ENCODE assay signal across 8 cellular contexts in the genomic region with DNA sequence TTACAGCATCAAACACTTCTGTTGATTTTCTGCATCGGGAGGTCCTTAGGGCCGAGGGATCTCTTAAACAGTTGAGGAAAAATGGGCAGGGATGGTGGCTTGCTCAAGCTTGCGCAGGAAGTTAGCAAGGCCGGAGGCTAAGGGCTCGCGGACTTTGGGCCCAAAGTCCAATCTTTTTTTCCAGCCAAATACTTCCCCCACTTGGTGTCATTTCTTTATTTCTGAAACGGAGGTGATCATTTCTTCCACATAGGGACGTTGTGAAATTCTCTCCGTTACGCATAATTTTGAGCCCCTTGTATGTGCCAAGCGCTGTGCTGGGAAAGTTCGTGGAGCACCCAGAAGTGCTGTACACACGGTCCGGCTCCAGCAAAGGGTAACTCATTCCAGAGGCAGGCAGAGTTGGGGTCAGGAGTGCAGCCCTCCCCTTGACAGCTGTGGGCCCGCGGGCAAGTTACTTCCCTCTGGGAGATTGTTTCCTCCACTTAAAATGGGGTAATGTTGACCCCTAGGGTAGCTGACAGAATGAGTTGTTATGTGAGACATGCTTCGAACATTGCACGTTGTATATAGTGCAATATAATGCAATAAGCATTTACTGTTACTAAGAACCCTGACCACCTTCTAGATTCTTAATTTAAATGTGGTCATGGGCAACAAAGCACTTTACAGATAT. TPM values are rescaled to one million over a fixed set of nuclear protein-coding genes. Genes with fewer than 3 reads are reported as not detected.
DNase-seq lines count a peak whose midpoint lies in the region; ATAC-seq and TF ChIP-seq lines count a peak whose summit lies in the region.

No MANE protein-coding gene starts in this region.

- H3K9me3 Mint-ChIP-seq in CD4-positive, alpha-beta memory T cell, result no peaks in the 10 kb centered on the region
- H3K9me3 Mint-ChIP-seq in central memory CD8-positive, alpha-beta T cell, result no peaks in the 10 kb centered on the region

- no peaks in the 10 kb centered on the region for H3K27me3 ChIP-seq in CD4-positive, alpha-beta memory T cell (ENCODE audit: insufficient read depth, low read length)
- H3K27me3 ChIP-seq in muscle layer of colon (ENCODE audit: control insufficient read depth in 1 of 2, insufficient read depth in 2 of 2, low read length in 2 of 2), result no peaks in the 10 kb centered on the region

- H3K4me1 Mint-ChIP-seq in CD4-positive, alpha-beta memory T cell, result peaks cover 13 to 51% (median 34%) of the 10 kb centered on the region in 4 donors
- H3K4me1 Mint-ChIP-seq in central memory CD8-positive, alpha-beta T cell, result peaks cover 51% of the 10 kb centered on the region

- H3K4me1 ChIP-seq in CD4-positive, alpha-beta memory T cell (ENCODE audit: insufficient read depth, low read length), result peaks cover 31% of the 10 kb centered on the region
- H3K4me1 ChIP-seq in muscle layer of colon (ENCODE audit: insufficient read depth, low read length), result peaks cover 22% of the 10 kb centered on the region

- POLR2A ChIA-PET in CD4-positive, alpha-beta memory T cell (lab: Charles Lee; ENCODE audit: partially characterized antibody), result interaction anchor here (1.0 to 5.5 kb wide), 10 partner anchors 10 to 675 kb away, joined by 3 to 125 read pairs (median 10); partner anchors contain the start of genes ATF4, RPL3, RPS19BP1 and TNRC6B

- H3K36me3 Mint-ChIP-seq in CD4-positive, alpha-beta memory T cell, result peaks cover 17 to 34% of the 10 kb centered on the region in 2 donors
- peaks cover 41% of the 10 kb centered on the region for H3K36me3 Mint-ChIP-seq in central memory CD8-positive, alpha-beta T cell (ENCODE audit: insufficient read depth)

- peak overlapping the region; percentile 63 to 66 for H3K4me3 ChIP-seq in CD4-positive, alpha-beta memory T cell (ENCODE audit: low read length in 2 of 2)
- H3K4me3 ChIP-seq in LNCaP clone FGC (ENCODE audit: low read depth, low read length), result peak overlapping the region; percentile 96
- peak overlapping the region; percentile 95 for H3K4me3 ChIP-seq in muscle layer of colon (ENCODE audit: low read depth in 1 of 2, low read length in 2 of 2)

- peak overlapping the region; percentile 39 for H3K9ac ChIP-seq in muscle layer of colon (ENCODE audit: low read length)

- H3K27me3 Mint-ChIP-seq in CD4-positive, alpha-beta memory T cell, result no peaks in the 10 kb centered on the region
- H3K27me3 Mint-ChIP-seq in central memory CD8-positive, alpha-beta T cell, result no peaks in the 10 kb centered on the region

- peak overlapping the region; percentile 95 to 99 (median 96) for H3K4me3 Mint-ChIP-seq in CD4-positive, alpha-beta memory T cell
- peak overlapping the region; percentile 88 for H3K4me3 Mint-ChIP-seq in central memory CD8-positive, alpha-beta T cell

- intact Hi-C loops in CD4-positive, alpha-beta memory T cell (cut with micrococcal nuclease), result loop anchor here (1.0 to 2.0 kb wide), 3 partner anchors 17 to 104 kb away; partner anchors contain the start of genes ATF4, RPS19BP1 and TAB1

- no peak for ATAC-seq in central memory CD8-positive, alpha-beta T cell (replicated peaks; ENCODE audit: extremely low read depth, poor library complexity, severe bottlenecking)
- no peak for ATAC-seq in GM21526 (IDR thresholded peaks at IDR 0.05; ENCODE audit: low FRiP score, unreplicated experiment)
- no peak for ATAC-seq in HG03521 (IDR thresholded peaks at IDR 0.05; ENCODE audit: unreplicated experiment)
- ATAC-seq in GM21367 (IDR thresholded peaks at IDR 0.05; ENCODE audit: unreplicated experiment), result no peak

- no peaks in the 10 kb centered on the region for H3K9me3 ChIP-seq in CD4-positive, alpha-beta memory T cell (ENCODE audit: control insufficient read depth in 1 of 2, low read length in 2 of 2)
- H3K9me3 ChIP-seq in muscle layer of colon (ENCODE audit: low read length), result no peaks in the 10 kb centered on the region

- no peak for DNase-seq in CD4-positive, alpha-beta memory T cell
- DNase-seq in LNCaP clone FGC (ENCODE audit: low read depth), result no peak
- no peak for DNase-seq in central memory CD8-positive, alpha-beta T cell (ENCODE audit: low spot score in 2 of 2)
- DNase-seq in NCI-H1930 (lab: John Stamatoyannopoulos, UW), result no peak

- CTCF ChIA-PET in CD4-positive, alpha-beta memory T cell (lab: Charles Lee; ENCODE audit: partially characterized antibody), result interaction anchor here (0.9 to 3.7 kb wide), 6 partner anchors 10 to 522 kb away, joined by 3 to 17 read pairs (median 8); partner anchors contain the start of gene TAB1

- TF ChIP-seq CTCF in LNCaP clone FGC (IDR thresholded peaks at IDR 0.05; ENCODE audit: control insufficient read depth, extremely low read depth, insufficient read depth), result no peak

- peak overlapping the region; percentile 70 to 98 (median 89) for H3K27ac Mint-ChIP-seq in CD4-positive, alpha-beta memory T cell
- peak overlapping the region; percentile 93 for H3K27ac Mint-ChIP-seq in central memory CD8-positive, alpha-beta T cell (ENCODE audit: low read depth)

- peak overlapping the region; percentile 70 for H3K27ac ChIP-seq in CD4-positive, alpha-beta memory T cell (ENCODE audit: low read depth, low read length)
- H3K27ac ChIP-seq in muscle layer of colon (ENCODE audit: low read depth, low read length), result peak overlapping the region; percentile 81

- peaks cover 32% of the 10 kb centered on the region for H3K36me3 ChIP-seq in CD4-positive, alpha-beta memory T cell (ENCODE audit: insufficient read depth, low read length)
- H3K36me3 ChIP-seq in muscle layer of colon (ENCODE audit: insufficient read depth, low read length), result peaks cover 37% of the 10 kb centered on the region

RNA-seq across cellular contexts. Expression of gene MIEF1, which starts 0.8 kb away (rescaled TPM):
- 10 to 100 TPM; 40.5 to 44.3 TPM for total RNA-seq in CD4-positive, alpha-beta memory T cell
- 10 to 100 TPM; 15.4 to 27.5 TPM for polyA plus RNA-seq in CD4-positive, alpha-beta memory T cell

RNA-seq across cellular contexts. Expression of gene ATF4, which starts 17.4 kb away (rescaled TPM):
- 100 to 1,000 TPM; 265 to 278 TPM for total RNA-seq in CD4-positive, alpha-beta memory T cell
- polyA plus RNA-seq in CD4-positive, alpha-beta memory T cell, result 100 to 1,000 TPM in 1 of 2 donors, 10 to 100 TPM in 1; 44.4 to 109 TPM

RNA-seq across cellular contexts. Expression of gene RPS19BP1, which starts 29.6 kb away (rescaled TPM):
- 10 to 100 TPM; 66.9 to 67.1 TPM for total RNA-seq in CD4-positive, alpha-beta memory T cell
- 100 to 1,000 TPM; 103 to 112 TPM for polyA plus RNA-seq in CD4-positive, alpha-beta memory T cell

RNA-seq across cellular contexts. Expression of gene MGAT3, which starts 46.1 kb away (rescaled TPM):
- total RNA-seq in CD4-positive, alpha-beta memory T cell, result under 1 TPM; 0.19 to 0.73 TPM
- polyA plus RNA-seq in CD4-positive, alpha-beta memory T cell, result not detected
